In genomic region chr17:82495844-82496528, GRCh38 we compare ENCODE assay signal across 1 cellular context.
A peak's percentile ranks its signal among the peaks of the same experiment; 100 is the strongest.
TF ChIP-seq lines count a peak whose summit lies in the region.

No MANE protein-coding gene starts in this region.

TF ChIP-seq in HepG2, 621 proteins besides CTCF, POLR2A, EP300 and RAD21 (continued from another document and continues in another):
- TF ChIP-seq ZNF687 (CRISPR knock-in tag; IDR thresholded peaks at IDR 0.05) (peak; percentile 73), YEATS2 (CRISPR knock-in tag; IDR thresholded peaks at IDR 0.05; ENCODE audit: borderline replicate concordance) (no peak), SRSF1 (optimal IDR thresholded peaks at IDR 0.05; ENCODE audit: low read depth, low read length) (no peak), FOXP4 (CRISPR knock-in tag; IDR thresholded peaks at IDR 0.05) (no peak), GATAD1 (CRISPR knock-in tag; IDR thresholded peaks at IDR 0.05) (no peak), NPAS2 (CRISPR knock-in tag; IDR thresholded peaks at IDR 0.05; ENCODE audit: borderline replicate concordance) (no peak), ZNF501 (CRISPR knock-in tag; IDR thresholded peaks at IDR 0.05) (no peak), TERF1 (CRISPR knock-in tag; IDR thresholded peaks at IDR 0.05) (no peak), NFYC (CRISPR knock-in tag; IDR thresholded peaks at IDR 0.05) (peak; percentile 42; the same call in 1 of the 2 replicates), HINFP (CRISPR knock-in tag; IDR thresholded peaks at IDR 0.05; ENCODE audit: low read depth) (peak; percentile 40; the same call in 1 of the 2 replicates), ATF1 (CRISPR knock-in tag; IDR thresholded peaks at IDR 0.05) (no peak), ZBTB44 (CRISPR knock-in tag; IDR thresholded peaks at IDR 0.05) (no peak), ZNF160 (CRISPR knock-in tag; IDR thresholded peaks at IDR 0.05) (no peak), TOE1 (CRISPR knock-in tag; IDR thresholded peaks at IDR 0.05) (no peak; the same call in 1 of the 2 replicates), ZNF121 (CRISPR knock-in tag; IDR thresholded peaks at IDR 0.05) (peak; percentile 30; the same call in 1 of the 2 replicates), ZNF274 (CRISPR knock-in tag; IDR thresholded peaks at IDR 0.05) (no peak), ZNF556 (CRISPR knock-in tag; IDR thresholded peaks at IDR 0.05; ENCODE audit: borderline replicate concordance) (no peak), DNMT1 (CRISPR knock-in tag; IDR thresholded peaks at IDR 0.05) (peak; percentile 68; the same call in 1 of the 2 replicates), CREB1 (IDR thresholded peaks at IDR 0.05) (no peak), CREB1 (CRISPR knock-in tag; IDR thresholded peaks at IDR 0.05) (no peak), ZNF772 (CRISPR knock-in tag; IDR thresholded peaks at IDR 0.05) (no peak), GMEB1 (CRISPR knock-in tag; IDR thresholded peaks at IDR 0.05; ENCODE audit: borderline replicate concordance) (0 out of 2 replicates have a peak, but pooled peaks have one; percentile 19), ZNF589 (CRISPR knock-in tag; conservative IDR thresholded peaks at IDR 0.05) (no peak), ZNF720 (CRISPR knock-in tag; IDR thresholded peaks at IDR 0.05) (no peak), MED13 (CRISPR knock-in tag; IDR thresholded peaks at IDR 0.05) (no peak), KDM5A (IDR thresholded peaks at IDR 0.05; ENCODE audit: borderline replicate concordance, low read length) (no peak), NCOA2 (CRISPR knock-in tag; IDR thresholded peaks at IDR 0.05) (no peak), ZNF550 (CRISPR knock-in tag; IDR thresholded peaks at IDR 0.05; ENCODE audit: borderline replicate concordance) (no peak), EED (CRISPR knock-in tag; IDR thresholded peaks at IDR 0.05) (peak; percentile 11; the same call in 1 of the 2 replicates), ZFP36L2 (CRISPR knock-in tag; IDR thresholded peaks at IDR 0.05) (no peak), ZBTB37 (CRISPR knock-in tag; IDR thresholded peaks at IDR 0.05) (no peak), CREM (IDR thresholded peaks at IDR 0.05) (no peak), CREM (CRISPR knock-in tag; IDR thresholded peaks at IDR 0.05) (no peak), NR2F2 (IDR thresholded peaks at IDR 0.05; ENCODE audit: borderline replicate concordance, low read depth) (no peak), MTA1 (CRISPR knock-in tag; IDR thresholded peaks at IDR 0.05; ENCODE audit: borderline replicate concordance) (peak; percentile 63; the same call in 1 of the 2 replicates), ISL2 (CRISPR knock-in tag; IDR thresholded peaks at IDR 0.05) (no peak), SIX4 (CRISPR knock-in tag; IDR thresholded peaks at IDR 0.05) (no peak), ZMAT3 (CRISPR knock-in tag; conservative IDR thresholded peaks at IDR 0.05) (no peak), ZFY (CRISPR knock-in tag; IDR thresholded peaks at IDR 0.05) (peak; percentile 57; the same call in 1 of the 2 replicates), ZBTB20 (CRISPR knock-in tag; IDR thresholded peaks at IDR 0.05; ENCODE audit: borderline replicate concordance, low read depth) (no peak), U2AF2 (IDR thresholded peaks at IDR 0.05; ENCODE audit: low read depth, low read length) (no peak), ZFP62 (CRISPR knock-in tag; IDR thresholded peaks at IDR 0.05) (no peak), NFYB (CRISPR knock-in tag; IDR thresholded peaks at IDR 0.05) (peak; percentile 54), IRF9 (CRISPR knock-in tag; IDR thresholded peaks at IDR 0.05; ENCODE audit: borderline replicate concordance) (0 out of 2 replicates have a peak, but pooled peaks have one; percentile 62), ZNF280D (CRISPR knock-in tag; IDR thresholded peaks at IDR 0.05) (no peak)
